14 cellular contexts compared by ENCODE assay signal in genomic region chr6:53339424-53339823, GRCh38.
"Had no signal": no experiment of that assay in that cellular context is flagged by ENCODE, and none has a peak within 500 bp of the region (broad histone marks: within the 10 kb centered on the region; RNA-seq: fewer than 3 reads in every experiment).

No MANE protein-coding gene starts in this region.

- H3K27me3 ChIP-seq: ascending aorta, esophagus squamous epithelium, sigmoid colon, upper lobe of right lung had no signal

- H3K27ac ChIP-seq: ascending aorta, esophagus squamous epithelium, sigmoid colon, upper lobe of right lung had no signal

- ATAC-seq: activated CD4-positive, CD25-positive, alpha-beta regulatory T cell treated with anti-CD3 and anti-CD28 coated beads, Interleukin-2, amount 50 U/mL, for 24 hours; left colon; upper lobe of right lung had no signal

- H3K27me3 Mint-ChIP-seq: stimulated activated naive CD8-positive, alpha-beta T cell treated with anti-CD3 and anti-CD28 coated beads, Interleukin-15, Interleukin-2, amounts not matched to agents 100 ng/mL and 50 ng/mL, for 24 hours had no signal

- H3K4me3 ChIP-seq: ascending aorta, esophagus squamous epithelium, lung, sigmoid colon, upper lobe of right lung had no signal

- DNase-seq: activated gamma-delta T cell treated with Interleukin-2 at 50 U/mL for 16 hours; activated T-cell treated with anti-CD3 and anti-CD28 coated beads, Interleukin-2, amount 50 U/mL, for 1 hour; esophagus squamous epithelium; foreskin fibroblast; left colon; nephron progenitor cell; sigmoid colon; stimulated activated CD4-positive, alpha-beta T cell treated with anti-CD3 and anti-CD28 coated beads, Interleukin-2, amount 100 ng/mL, for 48 hours; upper lobe of right lung had no signal

- H3K4me3 Mint-ChIP-seq: nephron progenitor cell; stimulated activated naive CD8-positive, alpha-beta T cell treated with anti-CD3 and anti-CD28 coated beads, Interleukin-15, Interleukin-2, amounts not matched to agents 100 ng/mL and 50 ng/mL, for 24 hours; T-helper 2 cell treated with Interferon-gamma antibody and Interleukin-4, amounts not matched to agents 5 μg/mL and 100 μg/mL, for 36 hours had no signal

- H3K9me3 Mint-ChIP-seq: nephron progenitor cell; stimulated activated naive CD8-positive, alpha-beta T cell treated with anti-CD3 and anti-CD28 coated beads, Interleukin-15, Interleukin-2, amounts not matched to agents 100 ng/mL and 50 ng/mL, for 24 hours; T-helper 2 cell treated with Interferon-gamma antibody and Interleukin-4, amounts not matched to agents 5 μg/mL and 100 μg/mL, for 36 hours had no signal

- H3K36me3 ChIP-seq: sigmoid colon, upper lobe of right lung had no signal

- H3K9me3 ChIP-seq: ascending aorta, esophagus squamous epithelium, sigmoid colon, upper lobe of right lung had no signal

- H3K27ac Mint-ChIP-seq: nephron progenitor cell; stimulated activated naive CD8-positive, alpha-beta T cell treated with anti-CD3 and anti-CD28 coated beads, Interleukin-15, Interleukin-2, amounts not matched to agents 100 ng/mL and 50 ng/mL, for 24 hours; T-helper 2 cell treated with Interferon-gamma antibody and Interleukin-4, amounts not matched to agents 5 μg/mL and 100 μg/mL, for 36 hours had no signal
